ENCODE assay signal across 13 cellular contexts in genomic region chr12:69529021-69529420, GRCh38. TPM values are rescaled to one million over a fixed set of nuclear protein-coding genes. Genes with fewer than 3 reads are reported as not detected.
DNase-seq lines count a peak whose midpoint lies in the region; ATAC-seq and TF ChIP-seq lines count a peak whose summit lies in the region.
"Had no signal": no experiment of that assay in that cellular context is flagged by ENCODE, and none has a peak within 500 bp of the region (broad histone marks: within the 10 kb centered on the region; RNA-seq: fewer than 3 reads in every experiment).

No MANE protein-coding gene starts in this region.

- no peak overlapping the region for H3K27ac Mint-ChIP-seq in activated naive CD4-positive, alpha-beta T cell treated with anti-CD3 and anti-CD28 coated beads, Interleukin-2, amount 50 U/mL, for 72 hours
- H3K27ac Mint-ChIP-seq in activated T-helper 2 cell treated with anti-CD3 and anti-CD28 coated beads, Interferon-gamma antibody, Interleukin-2, Interleukin-4, amounts not matched to agents 10 μg/mL and 5 μg/mL and 100 μg/mL, durations not matched to agents 14 hours and 24 hours and 36 hours, result peak overlapping the region; percentile 19
- H3K27ac Mint-ChIP-seq in mesothelial cell of epicardium, result peak overlapping the region; percentile 71
- H3K27ac Mint-ChIP-seq: CD8-positive, alpha-beta T cell had no signal

- H3K4me1 Mint-ChIP-seq in activated T-helper 2 cell treated with anti-CD3 and anti-CD28 coated beads, Interferon-gamma antibody, Interleukin-2, Interleukin-4, amounts not matched to agents 10 μg/mL and 5 μg/mL and 100 μg/mL, durations not matched to agents 14 hours and 24 hours and 36 hours (ENCODE audit: low read depth), result peaks cover 33% of the 10 kb centered on the region
- H3K4me1 Mint-ChIP-seq in mesothelial cell of epicardium, result peaks cover 20% of the 10 kb centered on the region

- DNase-seq in activated naive CD4-positive, alpha-beta T cell treated with anti-CD3 and anti-CD28 coated beads, Interleukin-2, amount 50 U/mL, for 72 hours (ENCODE audit: low spot score in 2 of 2), result no peak
- no peak for DNase-seq in activated naive CD4-positive, alpha-beta T cell treated with Interleukin-2 at 50 U/mL for 16 hours
- DNase-seq in activated T-helper 2 cell treated with anti-CD3 and anti-CD28 coated beads, Interferon-gamma antibody, Interleukin-2, Interleukin-4, amounts not matched to agents 10 μg/mL and 5 μg/mL and 100 μg/mL, durations not matched to agents 14 hours and 24 hours and 36 hours (ENCODE audit: low spot score), result no peak
- DNase-seq in mesothelial cell of epicardium (ENCODE audit: low spot score in 2 of 2, unreplicated experiment in 2 of 2) (no peak), uterus (no peak), heart left ventricle (no peak), GM03348 (ENCODE audit: low spot score) (no peak), SIG-M5 (lab: John Stamatoyannopoulos, UW) (no peak)
- DNase-seq: activated CD8-positive, alpha-beta memory T cell treated with anti-CD3 and anti-CD28 coated beads, Interleukin-2, amount 50 U/mL, for 48 hours; CD8-positive, alpha-beta T cell; EL; NCI-H1930; NCI-H748 treated with DMSO at 0.1 percent for 48 hours had no signal

- TF ChIP-seq CTCF in mesothelial cell of epicardium (IDR thresholded peaks at IDR 0.05; ENCODE audit: unreplicated experiment) (no peak), uterus (IDR thresholded peaks at IDR 0.05) (no peak), heart left ventricle (IDR thresholded peaks at IDR 0.05) (no peak)

- H3K4me3 ChIP-seq in uterus, result no peak overlapping the region
- no peak overlapping the region for H3K4me3 ChIP-seq in heart left ventricle

- WGBS in heart left ventricle, 4 donors, result 86 to 96% (median 91%) methylated on average over 2 of the region's 2 CpGs

- ATAC-seq in activated naive CD4-positive, alpha-beta T cell treated with anti-CD3 and anti-CD28 coated beads, Interleukin-2, amount 50 U/mL, for 72 hours, result peak; percentile 39 to 72
- ATAC-seq in heart left ventricle, result no peak
- ATAC-seq: CD8-positive, alpha-beta T cell had no signal

- H3K36me3 ChIP-seq in uterus, result no peaks in the 10 kb centered on the region
- H3K36me3 ChIP-seq in heart left ventricle, result peaks cover 0 to 25% (median 7%) of the 10 kb centered on the region in 9 donors

- H3K4me3 Mint-ChIP-seq in activated T-helper 2 cell treated with anti-CD3 and anti-CD28 coated beads, Interferon-gamma antibody, Interleukin-2, Interleukin-4, amounts not matched to agents 10 μg/mL and 5 μg/mL and 100 μg/mL, durations not matched to agents 14 hours and 24 hours and 36 hours (ENCODE audit: low read depth), result no peak overlapping the region
- H3K4me3 Mint-ChIP-seq in mesothelial cell of epicardium, result no peak overlapping the region
- H3K4me3 Mint-ChIP-seq: CD8-positive, alpha-beta T cell had no signal

- peaks cover 0 to 4% of the 10 kb centered on the region in 2 donors for H3K36me3 Mint-ChIP-seq in activated naive CD4-positive, alpha-beta T cell treated with anti-CD3 and anti-CD28 coated beads, Interleukin-2, amount 50 U/mL, for 72 hours
- peaks cover 15% of the 10 kb centered on the region for H3K36me3 Mint-ChIP-seq in activated T-helper 2 cell treated with anti-CD3 and anti-CD28 coated beads, Interferon-gamma antibody, Interleukin-2, Interleukin-4, amounts not matched to agents 10 μg/mL and 5 μg/mL and 100 μg/mL, durations not matched to agents 14 hours and 24 hours and 36 hours (ENCODE audit: low read depth)
- peaks cover 12% of the 10 kb centered on the region for H3K36me3 Mint-ChIP-seq in mesothelial cell of epicardium

- H3K4me1 ChIP-seq in uterus (peaks cover 0 to 4% of the 10 kb centered on the region in 2 donors), heart left ventricle (peaks cover 0 to 27% (median 14%) of the 10 kb centered on the region in 12 donors)

- H3K27me3 ChIP-seq in uterus (no peaks in the 10 kb centered on the region), heart left ventricle (no peaks in the 10 kb centered on the region)

- H3K27ac ChIP-seq in uterus (peak overlapping the region; percentile 70 to 89), heart left ventricle (peak overlapping the region in 1 of 12 donors; percentile 44)

- no peaks in the 10 kb centered on the region for H3K9me3 ChIP-seq in uterus
- H3K9me3 ChIP-seq in heart left ventricle, result no peaks in the 10 kb centered on the region

- H3K9me3 Mint-ChIP-seq in activated naive CD4-positive, alpha-beta T cell treated with anti-CD3 and anti-CD28 coated beads, Interleukin-2, amount 50 U/mL, for 72 hours, result no peaks in the 10 kb centered on the region
- no peaks in the 10 kb centered on the region for H3K9me3 Mint-ChIP-seq in activated T-helper 2 cell treated with anti-CD3 and anti-CD28 coated beads, Interferon-gamma antibody, Interleukin-2, Interleukin-4, amounts not matched to agents 10 μg/mL and 5 μg/mL and 100 μg/mL, durations not matched to agents 14 hours and 24 hours and 36 hours
- no peaks in the 10 kb centered on the region for H3K9me3 Mint-ChIP-seq in mesothelial cell of epicardium
- H3K9me3 Mint-ChIP-seq: CD8-positive, alpha-beta T cell had no signal

- TF ChIP-seq POLR2A in uterus (IDR thresholded peaks at IDR 0.05), result no peak
- TF ChIP-seq POLR2A in heart left ventricle (IDR thresholded peaks at IDR 0.05), result no peak

- intact Hi-C loops in activated T-helper 2 cell treated with anti-CD3 and anti-CD28 coated beads, Interferon-gamma antibody, Interleukin-2, Interleukin-4, amounts not matched to agents 10 μg/mL and 5 μg/mL and 100 μg/mL, durations not matched to agents 14 hours and 24 hours and 36 hours (cut with micrococcal nuclease), result no loop called here
- intact Hi-C loops in uterus (cut with DNase I; ENCODE audit: low total_unique reads), result no loop called here
- intact Hi-C loops in heart left ventricle (cut with DNase I), result no loop called here

- no peaks in the 10 kb centered on the region for H3K27me3 Mint-ChIP-seq in activated T-helper 2 cell treated with anti-CD3 and anti-CD28 coated beads, Interferon-gamma antibody, Interleukin-2, Interleukin-4, amounts not matched to agents 10 μg/mL and 5 μg/mL and 100 μg/mL, durations not matched to agents 14 hours and 24 hours and 36 hours (ENCODE audit: low read depth)
- H3K27me3 Mint-ChIP-seq in mesothelial cell of epicardium (ENCODE audit: low read depth), result no peaks in the 10 kb centered on the region

RNA-seq across cellular contexts. Expression of gene CCT2, which starts 56.2 kb away (rescaled TPM):
- 100 to 1,000 TPM; 238 to 264 TPM for total RNA-seq in activated naive CD4-positive, alpha-beta T cell treated with anti-CD3 and anti-CD28 coated beads, Interleukin-2, amount 50 U/mL, for 72 hours
- total RNA-seq in activated T-helper 2 cell treated with anti-CD3 and anti-CD28 coated beads, Interferon-gamma antibody, Interleukin-2, Interleukin-4, amounts not matched to agents 10 μg/mL and 5 μg/mL and 100 μg/mL, durations not matched to agents 14 hours and 24 hours and 36 hours, result 409 and 416 TPM in 2 replicates
- total RNA-seq in mesothelial cell of epicardium, result 215 to 223 TPM (median 220 TPM) in 3 replicates
- total RNA-seq in uterus, result 100 to 1,000 TPM in 3 of 4 donors, 10 to 100 TPM in 1; 59.1 to 200 (median 152) TPM
- total RNA-seq in heart left ventricle, result 100 to 1,000 TPM in 4 of 9 donors, 10 to 100 TPM in 5; 63.2 to 168 (median 93.3) TPM
- 100 to 1,000 TPM in 1 of 2 donors, 10 to 100 TPM in 1; 59.7 to 342 TPM for polyA plus RNA-seq in heart left ventricle

RNA-seq across cellular contexts. Expression of gene FRS2, which starts 58.8 kb away (rescaled TPM):
- 10 to 100 TPM; 13.1 to 15.5 TPM for total RNA-seq in activated naive CD4-positive, alpha-beta T cell treated with anti-CD3 and anti-CD28 coated beads, Interleukin-2, amount 50 U/mL, for 72 hours
- total RNA-seq in activated T-helper 2 cell treated with anti-CD3 and anti-CD28 coated beads, Interferon-gamma antibody, Interleukin-2, Interleukin-4, amounts not matched to agents 10 μg/mL and 5 μg/mL and 100 μg/mL, durations not matched to agents 14 hours and 24 hours and 36 hours, result 10.8 and 11.4 TPM in 2 replicates
- total RNA-seq in mesothelial cell of epicardium (46.1 to 49.2 TPM (median 47.8 TPM) in 3 replicates), uterus (100 to 1,000 TPM in 1 of 4 donors, 10 to 100 TPM in 3; 27.4 to 159 (median 65.4) TPM), heart left ventricle (10 to 100 TPM; 14.8 to 33.9 (median 21.4) TPM)
- 10 to 100 TPM in 1 of 2 donors, 1 to 10 TPM in 1; 2.6 to 10.6 TPM for polyA plus RNA-seq in heart left ventricle

Comparison
In these comparisons a context has a peak if more than half of its experiments do, and no peak if none do; other contexts are left out.
1. ATAC-seq: peak in activated naive CD4-positive, alpha-beta T cell treated with anti-CD3 and anti-CD28 coated beads, Interleukin-2, amount 50 U/mL, for 72 hours (2 of 2); none in heart left ventricle (0 of 4).
2. H3K27ac Mint-ChIP-seq: peak in activated T-helper 2 cell treated with anti-CD3 and anti-CD28 coated beads, Interferon-gamma antibody, Interleukin-2, Interleukin-4, amounts not matched to agents 10 μg/mL and 5 μg/mL and 100 μg/mL, durations not matched to agents 14 hours and 24 hours and 36 hours (single experiment) and mesothelial cell of epicardium (single experiment); none in activated naive CD4-positive, alpha-beta T cell treated with anti-CD3 and anti-CD28 coated beads, Interleukin-2, amount 50 U/mL, for 72 hours (0 of 2).